ENCODE assay signal across 10 cellular contexts in genomic region chr14:68547305-68548193, GRCh38.
A peak's percentile ranks its signal among the peaks of the same experiment; 100 is the strongest.
DNase-seq lines count a peak whose midpoint lies in the region; ATAC-seq and TF ChIP-seq lines count a peak whose summit lies in the region.
"Had no signal": no experiment of that assay in that cellular context is flagged by ENCODE, and none has a peak within 500 bp of the region (broad histone marks: within the 10 kb centered on the region; RNA-seq: fewer than 3 reads in every experiment).

No MANE protein-coding gene starts in this region.

- TF ChIP-seq CTCF in SK-N-SH (IDR thresholded peaks at IDR 0.05) (no peak), fibroblast of villous mesenchyme (IDR thresholded peaks at IDR 0.05; ENCODE audit: insufficient read depth, low read depth, low read length) (no peak)

- WGBS in SK-N-SH (ENCODE audit: low lambda C conversion rate): 63% methylated on average over 12 of the region's 12 CpGs

- H4K20me1 ChIP-seq in SK-N-SH (ENCODE audit: insufficient read depth): no peaks in the 10 kb centered on the region

- intact Hi-C loops in posterior vena cava (cut with DNase I): loop anchor here (5.0 to 10.0 kb wide), 3 partner anchors 117 to 247 kb away; partner anchors contain the start of gene ZFP36L1 (in 2 of the 2)

- H3K9ac ChIP-seq in SK-N-SH: peak overlapping the region; percentile 13; the same call in 1 of the 2 replicates

- DNase-seq in COLO829 (ENCODE audit: low spot score) (peak; percentile 70), SK-N-SH (no peak), fibroblast of villous mesenchyme (ENCODE audit: low read depth) (peak; percentile 98), posterior vena cava (ENCODE audit: low spot score) (peak; percentile 86), Kasumi-1 (lab: John Stamatoyannopoulos, UW) (no peak), NK-92 (lab: John Stamatoyannopoulos, UW; ENCODE audit: unreplicated experiment) (no peak)
- DNase-seq: GDM1 had no signal

- no peaks in the 10 kb centered on the region for H3K9me3 ChIP-seq in SK-N-SH
- H3K9me3 ChIP-seq: neutrophil had no signal

- ATAC-seq in GM19463 (IDR thresholded peaks at IDR 0.05; ENCODE audit: unreplicated experiment) (no peak), HG02970 (IDR thresholded peaks at IDR 0.05; ENCODE audit: low FRiP score, unreplicated experiment) (no peak)

- H3K27me3 ChIP-seq in SK-N-SH (ENCODE audit: insufficient read depth): no peaks in the 10 kb centered on the region
- H3K27me3 ChIP-seq: neutrophil had no signal

- H3F3A ChIP-seq in SK-N-SH (replicated peaks; ENCODE audit: insufficient read depth): peaks cover 11% of the 10 kb centered on the region

- peak overlapping the region; percentile 8 for H3K4me2 ChIP-seq in SK-N-SH

- no peaks in the 10 kb centered on the region for H3K79me2 ChIP-seq in SK-N-SH (ENCODE audit: insufficient read depth)

- H3K9me2 ChIP-seq in SK-N-SH: no peaks in the 10 kb centered on the region

- H3K27ac ChIP-seq in SK-N-SH (ENCODE audit: low read depth in 2 of 2, low read length in 1 of 2): peak overlapping the region; percentile 80 to 85
- H3K27ac ChIP-seq: neutrophil had no signal

- peaks cover 17 to 45% of the 10 kb centered on the region in 2 experiments; a peak in 2 of 4 replicates for H3K4me1 ChIP-seq in SK-N-SH (ENCODE audit: control insufficient read depth in 1 of 2, insufficient read depth in 2 of 2, low read depth in 1 of 2, low read length in 1 of 2)

- H3K36me3 ChIP-seq in SK-N-SH (replicated peaks in 1 of 2; ENCODE audit: control insufficient read depth in 1 of 2, insufficient read depth in 2 of 2, low read length in 1 of 2): no peaks in the 10 kb centered on the region
- H3K36me3 ChIP-seq: neutrophil had no signal

- peak overlapping the region; percentile 10; the same call in 1 of the 2 replicates for H2AFZ ChIP-seq in SK-N-SH (ENCODE audit: low read depth)

- CTCF ChIA-PET in SK-N-SH (lab: Yijun Ruan, JAX): no interaction called here

- POLR2A ChIA-PET in SK-N-SH (lab: Yijun Ruan, JAX): no interaction called here

- no peak for TF ChIP-seq RAD21 in SK-N-SH (IDR thresholded peaks at IDR 0.05; ENCODE audit: low read length)

- TF ChIP-seq EP300 in SK-N-SH (IDR thresholded peaks at IDR 0.05; ENCODE audit: borderline replicate concordance in 1 of 2, low read depth in 1 of 2, low read length in 1 of 2): 0 out of 4 replicates have a peak, but pooled peaks of 1 of the 2 experiments have one; percentile 35

- no peak overlapping the region for H3K4me3 ChIP-seq in SK-N-SH (ENCODE audit: low read depth in 2 of 2, low read length in 1 of 2)
- H3K4me3 ChIP-seq in fibroblast of villous mesenchyme (ENCODE audit: low read depth, low read length): no peak overlapping the region

TF ChIP-seq in SK-N-SH, 30 proteins besides CTCF, POLR2A, EP300 and RAD21:
- TF ChIP-seq JUND (IDR thresholded peaks at IDR 0.05) (peak; percentile 55), SMC3 (IDR thresholded peaks at IDR 0.05; ENCODE audit: low read depth, low read length) (no peak), MAX (IDR thresholded peaks at IDR 0.05; ENCODE audit: low read depth) (no peak), PBX3 (IDR thresholded peaks at IDR 0.05) (peak; percentile 18; the same call in 1 of the 2 replicates), NFIC (IDR thresholded peaks at IDR 0.05; ENCODE audit: borderline replicate concordance) (peak; percentile 8; the same call in 1 of the 2 replicates), TCF12 (IDR thresholded peaks at IDR 0.05) (peak; percentile 46; the same call in 1 of the 2 replicates), FOSL2 (IDR thresholded peaks at IDR 0.05; ENCODE audit: borderline replicate concordance, low read depth) (peak; percentile 76)

Comparison
In these comparisons a context has a peak if more than half of its experiments do, and no peak if none do; other contexts are left out.
1. DNase-seq: peak in COLO829 (single experiment), fibroblast of villous mesenchyme (single experiment) and posterior vena cava (single experiment); none in SK-N-SH (single experiment), Kasumi-1 (0 of 2) and NK-92 (single experiment).